ENCODE assay signal across 11 cellular contexts in genomic region chr7:79622781-79623180, GRCh38.
"Had no signal": no experiment of that assay in that cellular context is flagged by ENCODE, and none has a peak within 500 bp of the region (broad histone marks: within the 10 kb centered on the region; RNA-seq: fewer than 3 reads in every experiment).

No MANE protein-coding gene starts in this region.

- H3K27ac ChIP-seq: breast epithelium, gastroesophageal sphincter, left ventricle myocardium inferior, upper lobe of right lung had no signal

- H3K4me1 ChIP-seq: breast epithelium, gastroesophageal sphincter, left ventricle myocardium inferior, upper lobe of right lung had no signal

- H3K27me3 ChIP-seq: breast epithelium, gastroesophageal sphincter, upper lobe of right lung had no signal

- H3K4me3 ChIP-seq: breast epithelium, gastroesophageal sphincter, left ventricle myocardium inferior, upper lobe of right lung had no signal

- H3K36me3 ChIP-seq: breast epithelium, gastroesophageal sphincter, left ventricle myocardium inferior, upper lobe of right lung had no signal

- H3K9me3 ChIP-seq: breast epithelium, gastroesophageal sphincter, left ventricle myocardium inferior, upper lobe of right lung had no signal

- DNase-seq: activated CD8-positive, alpha-beta memory T cell treated with anti-CD3 and anti-CD28 coated beads, Interleukin-2, amount 10 ng/mL, durations not matched to agents 7 days and 5 days; activated naive CD8-positive, alpha-beta T cell treated with anti-CD3 and anti-CD28 coated beads, Interleukin-2, amount 10 ng/mL, durations not matched to agents 7 days and 5 days; activated T-cell treated with anti-CD3 and anti-CD28 coated beads, Interleukin-2, amount 50 U/mL, for 4 hours; aorta; left ventricle myocardium inferior; mesendoderm; stimulated activated CD4-positive, alpha-beta T cell treated with anti-CD3 and anti-CD28 coated beads, Interleukin-2, amount 100 ng/mL, for 48 hours; stimulated activated naive CD4-positive, alpha-beta T cell treated with Interleukin-2 at 50 U/mL for 16 hours; upper lobe of right lung had no signal

- ATAC-seq: activated CD8-positive, alpha-beta memory T cell treated with anti-CD3 and anti-CD28 coated beads, Interleukin-2, amount 10 ng/mL, durations not matched to agents 7 days and 5 days; activated T-cell treated with anti-CD3 and anti-CD28 coated beads, Interleukin-2, amount 50 U/mL, for 4 hours; gastroesophageal sphincter; upper lobe of right lung had no signal
